Comparison of ENCODE assay signal across 29 cellular contexts in genomic region chr20:49091104-49091503, GRCh38.
"Had no signal": no experiment of that assay in that cellular context is flagged by ENCODE, and none has a peak within 500 bp of the region (broad histone marks: within the 10 kb centered on the region; RNA-seq: fewer than 3 reads in every experiment).

No MANE protein-coding gene starts in this region.

- H3K27me3 Mint-ChIP-seq: activated CD4-positive, alpha-beta memory T cell treated with anti-CD3 and anti-CD28 coated beads for 36 hours; activated CD4-positive, alpha-beta T cell treated with anti-CD3 and anti-CD28 coated beads for 36 hours; activated CD4-positive, alpha-beta T cell treated with anti-CD3 and anti-CD28 coated beads, Interleukin-2, amount 10 ng/mL, durations not matched to agents 24 days and 14 days; activated naive CD4-positive, alpha-beta T cell treated with anti-CD3 and anti-CD28 coated beads, Interleukin-2, amount 10 ng/mL, durations not matched to agents 7 days and 5 days; activated naive CD8-positive, alpha-beta T cell treated with anti-CD3 and anti-CD28 coated beads, Interleukin-2, amount 10 ng/mL, durations not matched to agents 7 days and 5 days; brain; dendritic cell treated with granulocyte-macrophage colony-stimulating factor and Interleukin-4, amounts not matched to agents 40 ng/mL and 50 ng/mL, for 4 days had no signal

- ATAC-seq: activated CD4-positive, alpha-beta T cell treated with anti-CD3 and anti-CD28 coated beads for 36 hours; activated naive CD4-positive, alpha-beta T cell treated with anti-CD3 and anti-CD28 coated beads, Interleukin-2, amount 50 U/mL, for 72 hours; heart left ventricle had no signal

- H3K27ac Mint-ChIP-seq: activated CD4-positive, alpha-beta memory T cell treated with anti-CD3 and anti-CD28 coated beads for 36 hours; activated CD4-positive, alpha-beta T cell treated with anti-CD3 and anti-CD28 coated beads for 36 hours; activated CD4-positive, alpha-beta T cell treated with anti-CD3 and anti-CD28 coated beads, Interleukin-2, amount 10 ng/mL, durations not matched to agents 24 days and 14 days; activated naive CD4-positive, alpha-beta T cell treated with anti-CD3 and anti-CD28 coated beads, Interleukin-2, amount 10 ng/mL, durations not matched to agents 7 days and 5 days; activated naive CD4-positive, alpha-beta T cell treated with anti-CD3 and anti-CD28 coated beads, Interleukin-2, amount 50 U/mL, for 72 hours; activated naive CD8-positive, alpha-beta T cell treated with anti-CD3 and anti-CD28 coated beads, Interleukin-2, amount 10 ng/mL, durations not matched to agents 7 days and 5 days; brain; dendritic cell treated with granulocyte-macrophage colony-stimulating factor and Interleukin-4, amounts not matched to agents 40 ng/mL and 50 ng/mL, for 4 days; T-helper 1 cell treated with Interleukin-12 subunit alpha and Interleukin-12 subunit beta and Interleukin-4 antibody, amounts not matched to agents 30 μg/mL and 1 μg/mL, for 36 hours had no signal

- H3K9me3 Mint-ChIP-seq: activated CD4-positive, alpha-beta memory T cell treated with anti-CD3 and anti-CD28 coated beads for 36 hours; activated CD4-positive, alpha-beta T cell treated with anti-CD3 and anti-CD28 coated beads, Interleukin-2, amount 10 ng/mL, durations not matched to agents 24 days and 14 days; activated naive CD4-positive, alpha-beta T cell treated with anti-CD3 and anti-CD28 coated beads, Interleukin-2, amount 10 ng/mL, durations not matched to agents 7 days and 5 days; activated naive CD4-positive, alpha-beta T cell treated with anti-CD3 and anti-CD28 coated beads, Interleukin-2, amount 50 U/mL, for 72 hours; activated naive CD8-positive, alpha-beta T cell treated with anti-CD3 and anti-CD28 coated beads, Interleukin-2, amount 10 ng/mL, durations not matched to agents 7 days and 5 days; brain; dendritic cell treated with granulocyte-macrophage colony-stimulating factor and Interleukin-4, amounts not matched to agents 40 ng/mL and 50 ng/mL, for 4 days; T-helper 1 cell treated with Interleukin-12 subunit alpha and Interleukin-12 subunit beta and Interleukin-4 antibody, amounts not matched to agents 30 μg/mL and 1 μg/mL, for 36 hours had no signal

- H3K4me1 Mint-ChIP-seq: activated CD4-positive, alpha-beta T cell treated with anti-CD3 and anti-CD28 coated beads for 36 hours; activated CD4-positive, alpha-beta T cell treated with anti-CD3 and anti-CD28 coated beads, Interleukin-2, amount 10 ng/mL, durations not matched to agents 24 days and 14 days; activated naive CD4-positive, alpha-beta T cell treated with anti-CD3 and anti-CD28 coated beads, Interleukin-2, amount 10 ng/mL, durations not matched to agents 7 days and 5 days; brain had no signal

- H3K9me3 ChIP-seq: ascending aorta, breast epithelium, esophagus squamous epithelium, heart left ventricle had no signal

- H3K4me3 ChIP-seq: ascending aorta, breast epithelium, cardiac muscle cell, coronary artery, dorsolateral prefrontal cortex, esophagus squamous epithelium, heart left ventricle had no signal

- H3K27ac ChIP-seq: ascending aorta, breast epithelium, cardiac muscle cell, coronary artery, dorsolateral prefrontal cortex, epithelial cell of prostate, esophagus squamous epithelium, heart left ventricle had no signal

- FAIRE-seq: endometrium, endothelial cell of umbilical vein had no signal

- H3K4me1 ChIP-seq: ascending aorta, breast epithelium, esophagus squamous epithelium, heart left ventricle had no signal

- H3K4me3 Mint-ChIP-seq: activated CD4-positive, alpha-beta memory T cell treated with anti-CD3 and anti-CD28 coated beads for 36 hours; activated CD4-positive, alpha-beta T cell treated with anti-CD3 and anti-CD28 coated beads for 36 hours; activated CD4-positive, alpha-beta T cell treated with anti-CD3 and anti-CD28 coated beads, Interleukin-2, amount 10 ng/mL, durations not matched to agents 24 days and 14 days; activated naive CD4-positive, alpha-beta T cell treated with anti-CD3 and anti-CD28 coated beads, Interleukin-2, amount 10 ng/mL, durations not matched to agents 7 days and 5 days; activated naive CD8-positive, alpha-beta T cell treated with anti-CD3 and anti-CD28 coated beads, Interleukin-2, amount 10 ng/mL, durations not matched to agents 7 days and 5 days; brain; dendritic cell treated with granulocyte-macrophage colony-stimulating factor and Interleukin-4, amounts not matched to agents 40 ng/mL and 50 ng/mL, for 4 days; T-helper 1 cell treated with Interleukin-12 subunit alpha and Interleukin-12 subunit beta and Interleukin-4 antibody, amounts not matched to agents 30 μg/mL and 1 μg/mL, for 36 hours had no signal

- H3K27me3 ChIP-seq: ascending aorta, breast epithelium, cardiac muscle cell, dorsolateral prefrontal cortex, esophagus squamous epithelium, heart left ventricle had no signal

- DNase-seq: activated CD4-positive, alpha-beta memory T cell treated with anti-CD3 and anti-CD28 coated beads for 36 hours; activated CD4-positive, alpha-beta T cell treated with anti-CD3 and anti-CD28 coated beads for 36 hours; activated CD4-positive, alpha-beta T cell treated with anti-CD3 and anti-CD28 coated beads, Interleukin-2, amount 10 ng/mL, durations not matched to agents 24 days and 14 days; activated CD4-positive, CD25-positive, alpha-beta regulatory T cell; activated CD4-positive, CD25-positive, alpha-beta regulatory T cell treated with anti-CD3 and anti-CD28 coated beads, Interleukin-2, amount 50 U/mL, for 72 hours; activated CD8-positive, alpha-beta memory T cell treated with anti-CD3 and anti-CD28 coated beads for 24 hours; activated gamma-delta T cell; activated naive CD4-positive, alpha-beta T cell; activated naive CD4-positive, alpha-beta T cell treated with anti-CD3 and anti-CD28 coated beads, Interleukin-2, amount 10 ng/mL, durations not matched to agents 7 days and 5 days; activated naive CD8-positive, alpha-beta T cell treated with anti-CD3 and anti-CD28 coated beads, Interleukin-2, amount 10 ng/mL, durations not matched to agents 7 days and 5 days; activated T-cell treated with anti-CD3 and anti-CD28 coated beads, Interleukin-2, amount 50 U/mL, for 48 hours; central memory CD4-positive, alpha-beta T cell; dorsolateral prefrontal cortex; effector memory CD4-positive, alpha-beta T cell; esophagus squamous epithelium; foreskin melanocyte; heart left ventricle; T1000 had no signal
